Comparison of ENCODE assay signal across 1 cellular context in genomic region chr20:44354979-44355502, GRCh38.
TF ChIP-seq lines count a peak whose summit lies in the region.

No MANE protein-coding gene starts in this region.

TF ChIP-seq in HepG2, 621 proteins besides CTCF, POLR2A, EP300 and RAD21 (continued from another document and continues in another):
- TF ChIP-seq, protein P1, sequence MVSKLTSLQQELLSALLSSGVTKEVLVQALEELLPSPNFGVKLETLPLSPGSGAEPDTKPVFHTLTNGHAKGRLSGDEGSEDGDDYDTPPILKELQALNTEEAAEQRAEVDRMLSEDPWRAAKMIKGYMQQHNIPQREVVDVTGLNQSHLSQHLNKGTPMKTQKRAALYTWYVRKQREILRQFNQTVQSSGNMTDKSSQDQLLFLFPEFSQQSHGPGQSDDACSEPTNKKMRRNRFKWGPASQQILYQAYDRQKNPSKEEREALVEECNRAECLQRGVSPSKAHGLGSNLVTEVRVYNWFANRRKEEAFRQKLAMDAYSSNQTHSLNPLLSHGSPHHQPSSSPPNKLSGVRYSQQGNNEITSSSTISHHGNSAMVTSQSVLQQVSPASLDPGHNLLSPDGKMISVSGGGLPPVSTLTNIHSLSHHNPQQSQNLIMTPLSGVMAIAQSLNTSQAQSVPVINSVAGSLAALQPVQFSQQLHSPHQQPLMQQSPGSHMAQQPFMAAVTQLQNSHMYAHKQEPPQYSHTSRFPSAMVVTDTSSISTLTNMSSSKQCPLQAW (CRISPR knock-in tag; IDR thresholded peaks at IDR 0.05) = no peak
- TF ChIP-seq, protein P2, sequence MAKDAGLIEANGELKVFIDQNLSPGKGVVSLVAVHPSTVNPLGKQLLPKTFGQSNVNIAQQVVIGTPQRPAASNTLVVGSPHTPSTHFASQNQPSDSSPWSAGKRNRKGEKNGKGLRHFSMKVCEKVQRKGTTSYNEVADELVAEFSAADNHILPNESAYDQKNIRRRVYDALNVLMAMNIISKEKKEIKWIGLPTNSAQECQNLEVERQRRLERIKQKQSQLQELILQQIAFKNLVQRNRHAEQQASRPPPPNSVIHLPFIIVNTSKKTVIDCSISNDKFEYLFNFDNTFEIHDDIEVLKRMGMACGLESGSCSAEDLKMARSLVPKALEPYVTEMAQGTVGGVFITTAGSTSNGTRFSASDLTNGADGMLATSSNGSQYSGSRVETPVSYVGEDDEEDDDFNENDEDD (CRISPR knock-in tag; IDR thresholded peaks at IDR 0.05; ENCODE audit: borderline replicate concordance) = no peak
- TF ChIP-seq ZNF652 (CRISPR knock-in tag; IDR thresholded peaks at IDR 0.05; ENCODE audit: borderline replicate concordance, low read depth) (no peak), MNT (IDR thresholded peaks at IDR 0.05) (0 out of 2 replicates have a peak, but pooled peaks have one; percentile 11), ZNF136 (CRISPR knock-in tag; IDR thresholded peaks at IDR 0.05; ENCODE audit: low read depth) (no peak), MIER3 (CRISPR knock-in tag; IDR thresholded peaks at IDR 0.05; ENCODE audit: borderline replicate concordance) (no peak), SYNCRIP (IDR thresholded peaks at IDR 0.05; ENCODE audit: insufficient read depth, low read depth, low read length) (no peak), SSRP1 (CRISPR knock-in tag; IDR thresholded peaks at IDR 0.05) (no peak), ZNF772 (CRISPR knock-in tag; IDR thresholded peaks at IDR 0.05) (no peak), NCOA5 (CRISPR knock-in tag; IDR thresholded peaks at IDR 0.05) (no peak), MXI1 (IDR thresholded peaks at IDR 0.05; ENCODE audit: borderline replicate concordance, low read depth, low read length) (no peak), ZNF263 (CRISPR knock-in tag; IDR thresholded peaks at IDR 0.05) (no peak), HNRNPL (IDR thresholded peaks at IDR 0.05; ENCODE audit: low read depth, low read length) (no peak), ZSCAN21 (CRISPR knock-in tag; IDR thresholded peaks at IDR 0.05; ENCODE audit: borderline replicate concordance) (peak; percentile 65; the same call in 1 of the 2 replicates), CERS6 (CRISPR knock-in tag; IDR thresholded peaks at IDR 0.05) (no peak), ELF3 (CRISPR knock-in tag; IDR thresholded peaks at IDR 0.05) (peak; percentile 76; the same call in 1 of the 2 replicates), PITX1 (CRISPR knock-in tag; IDR thresholded peaks at IDR 0.05) (no peak), ZNF296 (CRISPR knock-in tag; conservative IDR thresholded peaks at IDR 0.05) (no peak), ZBTB37 (CRISPR knock-in tag; IDR thresholded peaks at IDR 0.05) (no peak), U2AF2 (IDR thresholded peaks at IDR 0.05; ENCODE audit: low read depth, low read length) (0 out of 2 replicates have a peak, but pooled peaks have one; percentile 73), YEATS4 (CRISPR knock-in tag; IDR thresholded peaks at IDR 0.05; ENCODE audit: borderline replicate concordance) (no peak), ZNF792 (CRISPR knock-in tag; IDR thresholded peaks at IDR 0.05) (no peak), PTBP1 (IDR thresholded peaks at IDR 0.05; ENCODE audit: low read depth, low read length, poor library complexity, severe bottlenecking) (no peak), NAIF1 (CRISPR knock-in tag; IDR thresholded peaks at IDR 0.05; ENCODE audit: borderline replicate concordance) (no peak), CEBPG (CRISPR knock-in tag; IDR thresholded peaks at IDR 0.05) (no peak), RAD51 (IDR thresholded peaks at IDR 0.05; ENCODE audit: borderline replicate concordance) (no peak), ZNF781 (CRISPR knock-in tag; IDR thresholded peaks at IDR 0.05; ENCODE audit: borderline replicate concordance, not compliant biosample characterization) (no peak), PPARG (CRISPR knock-in tag; conservative IDR thresholded peaks at IDR 0.05) (no peak), KLF16 (CRISPR knock-in tag; IDR thresholded peaks at IDR 0.05) (no peak), ZNF839 (CRISPR knock-in tag; IDR thresholded peaks at IDR 0.05; ENCODE audit: borderline replicate concordance) (no peak), ZNF205 (CRISPR knock-in tag; IDR thresholded peaks at IDR 0.05) (0 out of 2 replicates have a peak, but pooled peaks have one; percentile 13), KDM5B (CRISPR knock-in tag; IDR thresholded peaks at IDR 0.05; ENCODE audit: borderline replicate concordance) (no peak), ZBTB2 (CRISPR knock-in tag; IDR thresholded peaks at IDR 0.05; ENCODE audit: low read depth) (no peak), ZIK1 (CRISPR knock-in tag; IDR thresholded peaks at IDR 0.05; ENCODE audit: borderline replicate concordance, low read depth) (no peak), PRDM10 (CRISPR knock-in tag; IDR thresholded peaks at IDR 0.05; ENCODE audit: low read depth) (no peak), ZNF280B (CRISPR knock-in tag; IDR thresholded peaks at IDR 0.05; ENCODE audit: borderline replicate concordance) (no peak)
- TF ChIP-seq, protein P3, sequence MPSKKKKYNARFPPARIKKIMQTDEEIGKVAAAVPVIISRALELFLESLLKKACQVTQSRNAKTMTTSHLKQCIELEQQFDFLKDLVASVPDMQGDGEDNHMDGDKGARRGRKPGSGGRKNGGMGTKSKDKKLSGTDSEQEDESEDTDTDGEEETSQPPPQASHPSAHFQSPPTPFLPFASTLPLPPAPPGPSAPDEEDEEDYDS (CRISPR knock-in tag; IDR thresholded peaks at IDR 0.05) = no peak
- TF ChIP-seq, protein P4, sequence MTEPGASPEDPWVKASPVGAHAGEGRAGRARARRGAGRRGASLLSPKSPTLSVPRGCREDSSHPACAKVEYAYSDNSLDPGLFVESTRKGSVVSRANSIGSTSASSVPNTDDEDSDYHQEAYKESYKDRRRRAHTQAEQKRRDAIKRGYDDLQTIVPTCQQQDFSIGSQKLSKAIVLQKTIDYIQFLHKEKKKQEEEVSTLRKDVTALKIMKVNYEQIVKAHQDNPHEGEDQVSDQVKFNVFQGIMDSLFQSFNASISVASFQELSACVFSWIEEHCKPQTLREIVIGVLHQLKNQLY (CRISPR knock-in tag; IDR thresholded peaks at IDR 0.05) = no peak
- TF ChIP-seq, protein P5, sequence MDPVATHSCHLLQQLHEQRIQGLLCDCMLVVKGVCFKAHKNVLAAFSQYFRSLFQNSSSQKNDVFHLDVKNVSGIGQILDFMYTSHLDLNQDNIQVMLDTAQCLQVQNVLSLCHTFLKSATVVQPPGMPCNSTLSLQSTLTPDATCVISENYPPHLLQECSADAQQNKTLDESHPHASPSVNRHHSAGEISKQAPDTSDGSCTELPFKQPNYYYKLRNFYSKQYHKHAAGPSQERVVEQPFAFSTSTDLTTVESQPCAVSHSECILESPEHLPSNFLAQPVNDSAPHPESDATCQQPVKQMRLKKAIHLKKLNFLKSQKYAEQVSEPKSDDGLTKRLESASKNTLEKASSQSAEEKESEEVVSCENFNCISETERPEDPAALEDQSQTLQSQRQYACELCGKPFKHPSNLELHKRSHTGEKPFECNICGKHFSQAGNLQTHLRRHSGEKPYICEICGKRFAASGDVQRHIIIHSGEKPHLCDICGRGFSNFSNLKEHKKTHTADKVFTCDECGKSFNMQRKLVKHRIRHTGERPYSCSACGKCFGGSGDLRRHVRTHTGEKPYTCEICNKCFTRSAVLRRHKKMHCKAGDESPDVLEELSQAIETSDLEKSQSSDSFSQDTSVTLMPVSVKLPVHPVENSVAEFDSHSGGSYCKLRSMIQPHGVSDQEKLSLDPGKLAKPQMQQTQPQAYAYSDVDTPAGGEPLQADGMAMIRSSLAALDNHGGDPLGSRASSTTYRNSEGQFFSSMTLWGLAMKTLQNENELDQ (CRISPR knock-in tag; IDR thresholded peaks at IDR 0.05; ENCODE audit: borderline replicate concordance) = no peak
- TF ChIP-seq, protein P6, sequence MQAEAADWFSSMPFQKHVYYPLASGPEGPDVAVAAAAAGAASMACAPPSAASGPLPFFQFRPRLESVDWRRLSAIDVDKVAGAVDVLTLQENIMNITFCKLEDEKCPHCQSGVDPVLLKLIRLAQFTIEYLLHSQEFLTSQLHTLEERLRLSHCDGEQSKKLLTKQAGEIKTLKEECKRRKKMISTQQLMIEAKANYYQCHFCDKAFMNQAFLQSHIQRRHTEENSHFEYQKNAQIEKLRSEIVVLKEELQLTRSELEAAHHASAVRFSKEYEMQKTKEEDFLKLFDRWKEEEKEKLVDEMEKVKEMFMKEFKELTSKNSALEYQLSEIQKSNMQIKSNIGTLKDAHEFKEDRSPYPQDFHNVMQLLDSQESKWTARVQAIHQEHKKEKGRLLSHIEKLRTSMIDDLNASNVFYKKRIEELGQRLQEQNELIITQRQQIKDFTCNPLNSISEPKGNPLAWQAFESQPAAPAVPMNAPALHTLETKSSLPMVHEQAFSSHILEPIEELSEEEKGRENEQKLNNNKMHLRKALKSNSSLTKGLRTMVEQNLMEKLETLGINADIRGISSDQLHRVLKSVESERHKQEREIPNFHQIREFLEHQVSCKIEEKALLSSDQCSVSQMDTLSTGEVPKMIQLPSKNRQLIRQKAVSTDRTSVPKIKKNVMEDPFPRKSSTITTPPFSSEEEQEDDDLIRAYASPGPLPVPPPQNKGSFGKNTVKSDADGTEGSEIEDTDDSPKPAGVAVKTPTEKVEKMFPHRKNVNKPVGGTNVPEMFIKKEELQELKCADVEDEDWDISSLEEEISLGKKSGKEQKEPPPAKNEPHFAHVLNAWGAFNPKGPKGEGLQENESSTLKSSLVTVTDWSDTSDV (CRISPR knock-in tag; IDR thresholded peaks at IDR 0.05) = no peak
